16 cellular contexts compared by ENCODE assay signal in genomic region chr19:49456351-49456750, GRCh38. TPM values are rescaled to one million over a fixed set of nuclear protein-coding genes. Genes with fewer than 3 reads are reported as not detected.
A peak's percentile ranks its signal among the peaks of the same experiment; 100 is the strongest.
DNase-seq lines count a peak whose midpoint lies in the region; ATAC-seq and TF ChIP-seq lines count a peak whose summit lies in the region.
"Had no signal": no experiment of that assay in that cellular context is flagged by ENCODE, and none has a peak within 500 bp of the region (broad histone marks: within the 10 kb centered on the region; RNA-seq: fewer than 3 reads in every experiment).

No MANE protein-coding gene starts in this region.

- DNase-seq in activated CD4-positive, alpha-beta T cell treated with anti-CD3 and anti-CD28 coated beads for 36 hours: no peak
- no peak for DNase-seq in activated CD4-positive, alpha-beta T cell treated with anti-CD3 and anti-CD28 coated beads, Interleukin-2, amount 10 ng/mL, durations not matched to agents 24 days and 14 days
- DNase-seq in SK-N-MC (ENCODE audit: low read depth, low spot score) (no peak), left lung (no peak), H4 (ENCODE audit: low spot score) (no peak)
- no peak for DNase-seq in stimulated activated naive B cell treated with anti-CD40 and anti-IgM and Interleukin-4, amounts not matched to agents 10 μg/mL and 1 μg/mL and 100 μg/mL, for 72 hours
- DNase-seq: dermis blood vessel endothelial cell, DMS79 treated with DMSO at 0.1 percent for 48 hours, pancreas had no signal

- H3K4me3 ChIP-seq in SK-N-MC: no peak overlapping the region
- no peak overlapping the region for H3K4me3 ChIP-seq in left lung
- H3K4me3 ChIP-seq: pancreas had no signal

- H3K27ac ChIP-seq in SK-N-MC (peak overlapping the region; percentile 100; the same call in 1 of the 2 replicates), left lung (peak overlapping the region; percentile 28 to 60)

- CTCF ChIA-PET in activated CD4-positive, alpha-beta T cell treated with anti-CD3 and anti-CD28 coated beads for 36 hours (lab: Charles Lee): no interaction called here

- no peak overlapping the region for H3K9ac ChIP-seq in SK-N-MC (ENCODE audit: insufficient read length)

- H3K4me1 ChIP-seq in left lung: peaks cover 0 to 26% of the 10 kb centered on the region in 2 donors

- H3K9me3 Mint-ChIP-seq in activated CD4-positive, alpha-beta T cell treated with anti-CD3 and anti-CD28 coated beads for 36 hours (ENCODE audit: low read depth): no peaks in the 10 kb centered on the region
- H3K9me3 Mint-ChIP-seq in activated CD4-positive, alpha-beta T cell treated with anti-CD3 and anti-CD28 coated beads, Interleukin-2, amount 10 ng/mL, durations not matched to agents 24 days and 14 days: no peaks in the 10 kb centered on the region
- H3K9me3 Mint-ChIP-seq in stimulated activated naive B cell treated with anti-CD40 and anti-IgM and Interleukin-4, amounts not matched to agents 10 μg/mL and 1 μg/mL and 100 μg/mL, for 72 hours: no peaks in the 10 kb centered on the region
- H3K9me3 Mint-ChIP-seq: activated naive CD4-positive, alpha-beta T cell treated with anti-CD3 and anti-CD28 coated beads, Interleukin-2, amount 50 U/mL, for 24 hours had no signal

- no peak for ATAC-seq in activated CD4-positive, alpha-beta T cell treated with anti-CD3 and anti-CD28 coated beads for 36 hours
- no peak for ATAC-seq in left lung
- no peak for ATAC-seq in stimulated activated naive B cell treated with anti-CD40 and anti-IgM and Interleukin-4, amounts not matched to agents 10 μg/mL and 1 μg/mL and 100 μg/mL, for 72 hours (replicated peaks)
- no peak for ATAC-seq in GM21390 (IDR thresholded peaks at IDR 0.05; ENCODE audit: unreplicated experiment)
- ATAC-seq in HG03139 (IDR thresholded peaks at IDR 0.05; ENCODE audit: unreplicated experiment): no peak
- ATAC-seq: activated CD4-positive, CD25-positive, alpha-beta regulatory T cell treated with anti-CD3 and anti-CD28 coated beads, Interleukin-2, amount 50 U/mL, for 24 hours; HCT116; left lobe of liver; pancreas had no signal

- H3K9me3 ChIP-seq in SK-N-MC (ENCODE audit: low read depth, low read length): no peaks in the 10 kb centered on the region
- H3K9me3 ChIP-seq in left lung: no peaks in the 10 kb centered on the region
- H3K9me3 ChIP-seq: pancreas had no signal

- intact Hi-C loops in activated CD4-positive, alpha-beta T cell treated with anti-CD3 and anti-CD28 coated beads for 36 hours (cut with DNase I, micrococcal nuclease): no loop called here
- intact Hi-C loops in activated CD4-positive, alpha-beta T cell treated with anti-CD3 and anti-CD28 coated beads, Interleukin-2, amount 10 ng/mL, durations not matched to agents 24 days and 14 days (cut with micrococcal nuclease): no loop called here
- intact Hi-C loops in left lung (cut with DNase I): no loop called here

- H3K27me3 Mint-ChIP-seq in activated CD4-positive, alpha-beta T cell treated with anti-CD3 and anti-CD28 coated beads for 36 hours: no peaks in the 10 kb centered on the region
- H3K27me3 Mint-ChIP-seq in activated CD4-positive, alpha-beta T cell treated with anti-CD3 and anti-CD28 coated beads, Interleukin-2, amount 10 ng/mL, durations not matched to agents 24 days and 14 days: no peaks in the 10 kb centered on the region
- H3K27me3 Mint-ChIP-seq in stimulated activated naive B cell treated with anti-CD40 and anti-IgM and Interleukin-4, amounts not matched to agents 10 μg/mL and 1 μg/mL and 100 μg/mL, for 72 hours: no peaks in the 10 kb centered on the region
- H3K27me3 Mint-ChIP-seq: activated naive CD4-positive, alpha-beta T cell treated with anti-CD3 and anti-CD28 coated beads, Interleukin-2, amount 50 U/mL, for 24 hours had no signal

- no peak overlapping the region for H3K4me3 Mint-ChIP-seq in activated CD4-positive, alpha-beta T cell treated with anti-CD3 and anti-CD28 coated beads for 36 hours
- no peak overlapping the region for H3K4me3 Mint-ChIP-seq in activated CD4-positive, alpha-beta T cell treated with anti-CD3 and anti-CD28 coated beads, Interleukin-2, amount 10 ng/mL, durations not matched to agents 24 days and 14 days
- H3K4me3 Mint-ChIP-seq in stimulated activated naive B cell treated with anti-CD40 and anti-IgM and Interleukin-4, amounts not matched to agents 10 μg/mL and 1 μg/mL and 100 μg/mL, for 72 hours: no peak overlapping the region

- peaks cover 31% of the 10 kb centered on the region for H3K4me1 Mint-ChIP-seq in activated CD4-positive, alpha-beta T cell treated with anti-CD3 and anti-CD28 coated beads for 36 hours
- H3K4me1 Mint-ChIP-seq in activated CD4-positive, alpha-beta T cell treated with anti-CD3 and anti-CD28 coated beads, Interleukin-2, amount 10 ng/mL, durations not matched to agents 24 days and 14 days: peaks cover 22% of the 10 kb centered on the region
- H3K4me1 Mint-ChIP-seq in stimulated activated naive B cell treated with anti-CD40 and anti-IgM and Interleukin-4, amounts not matched to agents 10 μg/mL and 1 μg/mL and 100 μg/mL, for 72 hours: peaks cover 15 to 52% of the 10 kb centered on the region in 2 donors

- peak overlapping the region; percentile 1 for H3K27ac Mint-ChIP-seq in activated CD4-positive, alpha-beta T cell treated with anti-CD3 and anti-CD28 coated beads for 36 hours
- H3K27ac Mint-ChIP-seq in activated CD4-positive, alpha-beta T cell treated with anti-CD3 and anti-CD28 coated beads, Interleukin-2, amount 10 ng/mL, durations not matched to agents 24 days and 14 days: no peak overlapping the region
- peak overlapping the region; percentile 25 for H3K27ac Mint-ChIP-seq in stimulated activated naive B cell treated with anti-CD40 and anti-IgM and Interleukin-4, amounts not matched to agents 10 μg/mL and 1 μg/mL and 100 μg/mL, for 72 hours

- TF ChIP-seq CTCF in left lung (IDR thresholded peaks at IDR 0.05): no peak

- H3K36me3 Mint-ChIP-seq in activated CD4-positive, alpha-beta T cell treated with anti-CD3 and anti-CD28 coated beads for 36 hours (ENCODE audit: low read depth): peaks cover 26% of the 10 kb centered on the region
- H3K36me3 Mint-ChIP-seq in activated CD4-positive, alpha-beta T cell treated with anti-CD3 and anti-CD28 coated beads, Interleukin-2, amount 10 ng/mL, durations not matched to agents 24 days and 14 days (ENCODE audit: low read depth): peaks cover 16% of the 10 kb centered on the region
- peaks cover 33 to 41% of the 10 kb centered on the region in 2 donors for H3K36me3 Mint-ChIP-seq in stimulated activated naive B cell treated with anti-CD40 and anti-IgM and Interleukin-4, amounts not matched to agents 10 μg/mL and 1 μg/mL and 100 μg/mL, for 72 hours

- no peaks in the 10 kb centered on the region for H3K27me3 ChIP-seq in left lung
- H3K27me3 ChIP-seq: pancreas had no signal

- POLR2A ChIA-PET in activated CD4-positive, alpha-beta T cell treated with anti-CD3 and anti-CD28 coated beads for 36 hours (lab: Charles Lee): interaction anchor here (0.6 to 1.3 kb wide), 2 partner anchors 17 to 357 kb away, joined by 3 read pairs; partner anchors contain the start of gene FLT3LG

- H3K36me3 ChIP-seq in SK-N-MC (ENCODE audit: insufficient read depth, low read length): peaks cover 11% of the 10 kb centered on the region
- H3K36me3 ChIP-seq in left lung: peaks cover 0 to 21% of the 10 kb centered on the region in 2 donors

RNA-seq across cellular contexts. Expression of gene ALDH16A1, which starts 3.3 kb away (rescaled TPM):
- total RNA-seq in activated CD4-positive, alpha-beta T cell treated with anti-CD3 and anti-CD28 coated beads for 36 hours: 10 to 100 TPM; 26.8 to 33.3 TPM
- total RNA-seq in activated CD4-positive, alpha-beta T cell treated with anti-CD3 and anti-CD28 coated beads, Interleukin-2, amount 10 ng/mL, durations not matched to agents 24 days and 14 days: 27.2 and 28.4 TPM in 2 replicates
- 10 to 100 TPM; 29.3 to 54.2 TPM for total RNA-seq in left lung
- 17.0 and 25.7 TPM in 2 replicates for total RNA-seq in H4 (2014; rRNA removed; shearing (Covaris generic))

RNA-seq across cellular contexts. Expression of gene PIH1D1, which starts 4.7 kb away (rescaled TPM):
- 100 to 1,000 TPM; 117 to 138 TPM for total RNA-seq in activated CD4-positive, alpha-beta T cell treated with anti-CD3 and anti-CD28 coated beads for 36 hours
- 134 and 135 TPM in 2 replicates for total RNA-seq in activated CD4-positive, alpha-beta T cell treated with anti-CD3 and anti-CD28 coated beads, Interleukin-2, amount 10 ng/mL, durations not matched to agents 24 days and 14 days
- 10 to 100 TPM; 54.4 to 78.5 TPM for total RNA-seq in left lung
- total RNA-seq in H4 (2014; rRNA removed; shearing (Covaris generic)): 99.2 and 113 TPM in 2 replicates

RNA-seq across cellular contexts. Expression of gene SLC17A7, which starts 15.0 kb away (rescaled TPM):
- under 1 TPM; 0.07 to 0.14 TPM for total RNA-seq in activated CD4-positive, alpha-beta T cell treated with anti-CD3 and anti-CD28 coated beads for 36 hours
- 0.12 and 0.54 TPM in 2 replicates for total RNA-seq in activated CD4-positive, alpha-beta T cell treated with anti-CD3 and anti-CD28 coated beads, Interleukin-2, amount 10 ng/mL, durations not matched to agents 24 days and 14 days
- total RNA-seq in left lung: under 1 TPM; 0.29 to 0.34 TPM
- total RNA-seq in H4 (2014; rRNA removed; shearing (Covaris generic)): 0.25 and 0.45 TPM in 2 replicates
- total RNA-seq: glomerular endothelial cell had no signal

RNA-seq across cellular contexts. Expression of gene FLT3LG, which starts 17.7 kb away (rescaled TPM):
- total RNA-seq in activated CD4-positive, alpha-beta T cell treated with anti-CD3 and anti-CD28 coated beads for 36 hours: 10 to 100 TPM; 38.6 to 43.2 TPM
- total RNA-seq in activated CD4-positive, alpha-beta T cell treated with anti-CD3 and anti-CD28 coated beads, Interleukin-2, amount 10 ng/mL, durations not matched to agents 24 days and 14 days: 51.8 and 57.6 TPM in 2 replicates
- 10 to 100 TPM in 1 of 2 donors, 1 to 10 TPM in 1; 6.8 to 10.1 TPM for total RNA-seq in left lung
- total RNA-seq in H4 (2014; rRNA removed; shearing (Covaris generic)): 2.6 and 6.0 TPM in 2 replicates

RNA-seq across cellular contexts. Expression of gene RPL13A, which starts 31.1 kb away (rescaled TPM):
- total RNA-seq in activated CD4-positive, alpha-beta T cell treated with anti-CD3 and anti-CD28 coated beads for 36 hours: 1,000 to 10,000 TPM; 3,861 to 3,967 TPM
- 3,031 and 3,032 TPM in 2 replicates for total RNA-seq in activated CD4-positive, alpha-beta T cell treated with anti-CD3 and anti-CD28 coated beads, Interleukin-2, amount 10 ng/mL, durations not matched to agents 24 days and 14 days
- total RNA-seq in left lung: 1,000 to 10,000 TPM; 1,924 to 2,053 TPM
- total RNA-seq in H4 (2014; rRNA removed; shearing (Covaris generic)): 3,219 and 3,620 TPM in 2 replicates
